21 cellular contexts compared by ENCODE assay signal in the genomic region with DNA sequence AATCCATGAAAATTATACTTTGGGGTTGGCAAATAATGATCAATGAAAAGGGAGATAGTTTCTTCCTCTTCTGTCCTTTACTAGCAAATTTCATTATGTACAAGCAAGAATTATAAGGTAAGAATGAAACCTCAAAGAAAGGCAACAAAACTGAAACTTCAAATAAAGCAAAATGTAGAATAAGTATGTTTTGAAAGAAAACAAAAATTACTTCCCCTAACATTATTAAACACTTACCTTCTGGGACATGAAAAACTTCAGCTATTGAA. TPM values are rescaled to one million over a fixed set of nuclear protein-coding genes. Genes with fewer than 3 reads are reported as not detected.
DNase-seq lines count a peak whose midpoint lies in the region; ATAC-seq, FAIRE-seq and TF ChIP-seq lines count a peak whose summit lies in the region.
"Had no signal": no experiment of that assay in that cellular context is flagged by ENCODE, and none has a peak within 500 bp of the region (broad histone marks: within the 10 kb centered on the region; RNA-seq: fewer than 3 reads in every experiment).

No MANE protein-coding gene starts in this region.

- POLR2A ChIA-PET in naive thymus-derived CD8-positive, alpha-beta T cell (lab: Charles Lee): no interaction called here

- peaks cover 15 to 26% (median 22%) of the 10 kb centered on the region in 10 experiments for H3K4me1 ChIP-seq in BLaER1 treated with 17β-estradiol and CSF1 and Interleukin-3, amounts not matched to agents 10 nM and 100 nM
- H3K4me1 ChIP-seq: psoas muscle, SJCRH30 had no signal

- peak overlapping the region in 1 of 10 donors; percentile 17 for H3K27ac Mint-ChIP-seq in naive thymus-derived CD8-positive, alpha-beta T cell
- H3K27ac Mint-ChIP-seq: nephron had no signal

- H3K36me3 ChIP-seq in BLaER1 treated with 17β-estradiol and CSF1 and Interleukin-3, amounts not matched to agents 10 nM and 100 nM: peaks cover 45 to 79% (median 65%) of the 10 kb centered on the region in 11 experiments

- H4K20me1 ChIP-seq in BLaER1 treated with 17β-estradiol and CSF1 and Interleukin-3, amounts not matched to agents 10 nM and 100 nM: peaks cover 0 to 56% (median 15%) of the 10 kb centered on the region in 11 experiments; a peak in 12 of 22 replicates

- peaks cover 0 to 14% (median 4%) of the 10 kb centered on the region in 4 donors for H3K4me1 Mint-ChIP-seq in naive thymus-derived CD8-positive, alpha-beta T cell
- H3K4me1 Mint-ChIP-seq: nephron had no signal

- H3K27ac ChIP-seq in BLaER1 treated with 17β-estradiol and CSF1 and Interleukin-3, amounts not matched to agents 10 nM and 100 nM: no peak overlapping the region
- H3K27ac ChIP-seq: brain microvascular endothelial cell, psoas muscle, SJCRH30, thoracic aorta had no signal

- peaks cover 9 to 87% (median 18%) of the 10 kb centered on the region in 3 donors for H3K36me3 Mint-ChIP-seq in naive thymus-derived CD8-positive, alpha-beta T cell

- H3K27me3 Mint-ChIP-seq in naive thymus-derived CD8-positive, alpha-beta T cell: no peaks in the 10 kb centered on the region

- ATAC-seq in GM18505 (IDR thresholded peaks at IDR 0.05; ENCODE audit: unreplicated experiment): peak; percentile 19
- peak; percentile 48 for ATAC-seq in GM21723 (IDR thresholded peaks at IDR 0.05; ENCODE audit: unreplicated experiment)
- no peak for ATAC-seq in naive thymus-derived CD8-positive, alpha-beta T cell
- ATAC-seq: PC-3, psoas muscle had no signal

- H3K9me3 ChIP-seq in BLaER1 treated with 17β-estradiol and CSF1 and Interleukin-3, amounts not matched to agents 10 nM and 100 nM (replicated peaks in 1 of 11): no peaks in the 10 kb centered on the region
- H3K9me3 ChIP-seq: psoas muscle, SJCRH30, thoracic aorta had no signal

- H3K27me3 ChIP-seq in BLaER1 treated with 17β-estradiol and CSF1 and Interleukin-3, amounts not matched to agents 10 nM and 100 nM: peaks cover 0 to 43% (median 0%) of the 10 kb centered on the region in 11 experiments; a peak in 4 of 22 replicates
- H3K27me3 ChIP-seq: brain microvascular endothelial cell, SJCRH30 had no signal

- DNase-seq in GM13977 (ENCODE audit: low spot score): no peak
- no peak for DNase-seq in naive thymus-derived CD8-positive, alpha-beta T cell
- no peak for DNase-seq in activated CD4-positive, CD25-positive, alpha-beta regulatory T cell treated with anti-CD3 and anti-CD28 coated beads, Interleukin-2, amount 50 U/mL, for 72 hours
- DNase-seq in inferior parietal cortex (ENCODE audit: extremely low spot score): no peak
- DNase-seq: brain microvascular endothelial cell; cortex of kidney; foreskin fibroblast; hypothalamus; NCI-H1417; NCI-H748 treated with DMSO at 0.1 percent for 48 hours; PC-3; psoas muscle; SJCRH30; stimulated activated CD4-positive, alpha-beta T cell treated with anti-CD3 and anti-CD28 coated beads, Interleukin-4, amount 100 ng/mL, for 1 hour had no signal

- H3K4me3 ChIP-seq in BLaER1 treated with 17β-estradiol and CSF1 and Interleukin-3, amounts not matched to agents 10 nM and 100 nM: no peak overlapping the region
- H3K4me3 ChIP-seq: psoas muscle, SJCRH30, skin epidermis, thoracic aorta had no signal

- H3K4me2 ChIP-seq in BLaER1 treated with 17β-estradiol and CSF1 and Interleukin-3, amounts not matched to agents 10 nM and 100 nM: peak overlapping the region in 10 of 11 experiments; percentile 5 to 84 (median 57); a peak in 14 of 22 replicates

- FAIRE-seq in TTC549 (lab: Jason Lieb, UNC): peak; percentile 32

- TF ChIP-seq POLR2A in GM18505 (IDR thresholded peaks at IDR 0.05; ENCODE audit: borderline replicate concordance, extremely low read depth, insufficient read depth, insufficient read length): no peak

- in situ Hi-C loops in GM13977 (cut with MboI; ENCODE audit: low pct_unique_long_range_greater_than_20kb, low sequenced_read_pairs, unreplicated experiment): no loop called here

- no peaks in the 10 kb centered on the region for H3K9me3 Mint-ChIP-seq in naive thymus-derived CD8-positive, alpha-beta T cell
- H3K9me3 Mint-ChIP-seq: nephron had no signal

- no peak for TF ChIP-seq CTCF in GM13977 (IDR thresholded peaks at IDR 0.05; ENCODE audit: extremely low read depth, insufficient read depth, missing control alignments)

- H3K4me3 Mint-ChIP-seq in naive thymus-derived CD8-positive, alpha-beta T cell: no peak overlapping the region
- H3K4me3 Mint-ChIP-seq: nephron had no signal

- no peak overlapping the region for H3K9ac ChIP-seq in BLaER1 treated with 17β-estradiol and CSF1 and Interleukin-3, amounts not matched to agents 10 nM and 100 nM

RNA-seq across cellular contexts. Expression of gene THADA, which starts 29.4 kb away (rescaled TPM):
- total RNA-seq in naive thymus-derived CD8-positive, alpha-beta T cell: 10 to 100 TPM; 36.4 to 40.3 TPM
- polyA plus RNA-seq in naive thymus-derived CD8-positive, alpha-beta T cell: 10 to 100 TPM in 1 of 3 donors, 1 to 10 TPM in 2; 9.2 to 15.5 (median 9.8) TPM

Comparison
In these comparisons a context has a peak if more than half of its experiments do, and no peak if none do; other contexts are left out.
1. ATAC-seq: peak in GM18505 (single experiment) and GM21723 (single experiment); none in naive thymus-derived CD8-positive, alpha-beta T cell (0 of 2).